ENCODE assay signal across 1 cellular context in the genomic region with DNA sequence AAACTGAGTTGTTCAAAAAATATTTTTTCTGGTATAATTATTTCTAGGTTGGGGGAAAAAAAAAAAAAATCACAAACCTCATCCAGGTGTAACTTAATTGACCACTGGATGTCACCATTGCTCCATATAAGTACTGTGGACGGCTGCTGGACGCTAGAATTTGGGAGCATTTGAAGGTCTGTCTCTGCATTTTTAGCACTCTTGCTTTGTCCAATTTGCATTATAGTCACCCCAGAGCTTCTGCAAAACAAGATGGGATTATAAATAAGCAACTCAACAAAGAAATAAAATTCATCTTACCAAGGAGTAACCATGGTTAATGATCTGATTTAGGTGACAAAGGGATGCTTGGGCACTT.
TF ChIP-seq lines count a peak whose summit lies in the region.

No MANE protein-coding gene starts in this region.

TF ChIP-seq in H1, 55 proteins besides CTCF, POLR2A, EP300 and RAD21 (continued from another document):
- TF ChIP-seq, protein P1, sequence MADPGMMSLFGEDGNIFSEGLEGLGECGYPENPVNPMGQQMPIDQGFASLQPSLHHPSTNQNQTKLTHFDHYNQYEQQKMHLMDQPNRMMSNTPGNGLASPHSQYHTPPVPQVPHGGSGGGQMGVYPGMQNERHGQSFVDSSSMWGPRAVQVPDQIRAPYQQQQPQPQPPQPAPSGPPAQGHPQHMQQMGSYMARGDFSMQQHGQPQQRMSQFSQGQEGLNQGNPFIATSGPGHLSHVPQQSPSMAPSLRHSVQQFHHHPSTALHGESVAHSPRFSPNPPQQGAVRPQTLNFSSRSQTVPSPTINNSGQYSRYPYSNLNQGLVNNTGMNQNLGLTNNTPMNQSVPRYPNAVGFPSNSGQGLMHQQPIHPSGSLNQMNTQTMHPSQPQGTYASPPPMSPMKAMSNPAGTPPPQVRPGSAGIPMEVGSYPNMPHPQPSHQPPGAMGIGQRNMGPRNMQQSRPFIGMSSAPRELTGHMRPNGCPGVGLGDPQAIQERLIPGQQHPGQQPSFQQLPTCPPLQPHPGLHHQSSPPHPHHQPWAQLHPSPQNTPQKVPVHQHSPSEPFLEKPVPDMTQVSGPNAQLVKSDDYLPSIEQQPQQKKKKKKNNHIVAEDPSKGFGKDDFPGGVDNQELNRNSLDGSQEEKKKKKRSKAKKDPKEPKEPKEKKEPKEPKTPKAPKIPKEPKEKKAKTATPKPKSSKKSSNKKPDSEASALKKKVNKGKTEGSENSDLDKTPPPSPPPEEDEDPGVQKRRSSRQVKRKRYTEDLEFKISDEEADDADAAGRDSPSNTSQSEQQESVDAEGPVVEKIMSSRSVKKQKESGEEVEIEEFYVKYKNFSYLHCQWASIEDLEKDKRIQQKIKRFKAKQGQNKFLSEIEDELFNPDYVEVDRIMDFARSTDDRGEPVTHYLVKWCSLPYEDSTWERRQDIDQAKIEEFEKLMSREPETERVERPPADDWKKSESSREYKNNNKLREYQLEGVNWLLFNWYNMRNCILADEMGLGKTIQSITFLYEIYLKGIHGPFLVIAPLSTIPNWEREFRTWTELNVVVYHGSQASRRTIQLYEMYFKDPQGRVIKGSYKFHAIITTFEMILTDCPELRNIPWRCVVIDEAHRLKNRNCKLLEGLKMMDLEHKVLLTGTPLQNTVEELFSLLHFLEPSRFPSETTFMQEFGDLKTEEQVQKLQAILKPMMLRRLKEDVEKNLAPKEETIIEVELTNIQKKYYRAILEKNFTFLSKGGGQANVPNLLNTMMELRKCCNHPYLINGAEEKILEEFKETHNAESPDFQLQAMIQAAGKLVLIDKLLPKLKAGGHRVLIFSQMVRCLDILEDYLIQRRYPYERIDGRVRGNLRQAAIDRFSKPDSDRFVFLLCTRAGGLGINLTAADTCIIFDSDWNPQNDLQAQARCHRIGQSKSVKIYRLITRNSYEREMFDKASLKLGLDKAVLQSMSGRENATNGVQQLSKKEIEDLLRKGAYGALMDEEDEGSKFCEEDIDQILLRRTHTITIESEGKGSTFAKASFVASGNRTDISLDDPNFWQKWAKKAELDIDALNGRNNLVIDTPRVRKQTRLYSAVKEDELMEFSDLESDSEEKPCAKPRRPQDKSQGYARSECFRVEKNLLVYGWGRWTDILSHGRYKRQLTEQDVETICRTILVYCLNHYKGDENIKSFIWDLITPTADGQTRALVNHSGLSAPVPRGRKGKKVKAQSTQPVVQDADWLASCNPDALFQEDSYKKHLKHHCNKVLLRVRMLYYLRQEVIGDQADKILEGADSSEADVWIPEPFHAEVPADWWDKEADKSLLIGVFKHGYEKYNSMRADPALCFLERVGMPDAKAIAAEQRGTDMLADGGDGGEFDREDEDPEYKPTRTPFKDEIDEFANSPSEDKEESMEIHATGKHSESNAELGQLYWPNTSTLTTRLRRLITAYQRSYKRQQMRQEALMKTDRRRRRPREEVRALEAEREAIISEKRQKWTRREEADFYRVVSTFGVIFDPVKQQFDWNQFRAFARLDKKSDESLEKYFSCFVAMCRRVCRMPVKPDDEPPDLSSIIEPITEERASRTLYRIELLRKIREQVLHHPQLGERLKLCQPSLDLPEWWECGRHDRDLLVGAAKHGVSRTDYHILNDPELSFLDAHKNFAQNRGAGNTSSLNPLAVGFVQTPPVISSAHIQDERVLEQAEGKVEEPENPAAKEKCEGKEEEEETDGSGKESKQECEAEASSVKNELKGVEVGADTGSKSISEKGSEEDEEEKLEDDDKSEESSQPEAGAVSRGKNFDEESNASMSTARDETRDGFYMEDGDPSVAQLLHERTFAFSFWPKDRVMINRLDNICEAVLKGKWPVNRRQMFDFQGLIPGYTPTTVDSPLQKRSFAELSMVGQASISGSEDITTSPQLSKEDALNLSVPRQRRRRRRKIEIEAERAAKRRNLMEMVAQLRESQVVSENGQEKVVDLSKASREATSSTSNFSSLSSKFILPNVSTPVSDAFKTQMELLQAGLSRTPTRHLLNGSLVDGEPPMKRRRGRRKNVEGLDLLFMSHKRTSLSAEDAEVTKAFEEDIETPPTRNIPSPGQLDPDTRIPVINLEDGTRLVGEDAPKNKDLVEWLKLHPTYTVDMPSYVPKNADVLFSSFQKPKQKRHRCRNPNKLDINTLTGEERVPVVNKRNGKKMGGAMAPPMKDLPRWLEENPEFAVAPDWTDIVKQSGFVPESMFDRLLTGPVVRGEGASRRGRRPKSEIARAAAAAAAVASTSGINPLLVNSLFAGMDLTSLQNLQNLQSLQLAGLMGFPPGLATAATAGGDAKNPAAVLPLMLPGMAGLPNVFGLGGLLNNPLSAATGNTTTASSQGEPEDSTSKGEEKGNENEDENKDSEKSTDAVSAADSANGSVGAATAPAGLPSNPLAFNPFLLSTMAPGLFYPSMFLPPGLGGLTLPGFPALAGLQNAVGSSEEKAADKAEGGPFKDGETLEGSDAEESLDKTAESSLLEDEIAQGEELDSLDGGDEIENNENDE (IDR thresholded peaks at IDR 0.05; ENCODE audit: insufficient replicate concordance, low read length) = no peak
TF ChIP-seq in H1: peak in this region for 0.
